Comparison of ENCODE assay signal across 1 cellular context in the genomic region with DNA sequence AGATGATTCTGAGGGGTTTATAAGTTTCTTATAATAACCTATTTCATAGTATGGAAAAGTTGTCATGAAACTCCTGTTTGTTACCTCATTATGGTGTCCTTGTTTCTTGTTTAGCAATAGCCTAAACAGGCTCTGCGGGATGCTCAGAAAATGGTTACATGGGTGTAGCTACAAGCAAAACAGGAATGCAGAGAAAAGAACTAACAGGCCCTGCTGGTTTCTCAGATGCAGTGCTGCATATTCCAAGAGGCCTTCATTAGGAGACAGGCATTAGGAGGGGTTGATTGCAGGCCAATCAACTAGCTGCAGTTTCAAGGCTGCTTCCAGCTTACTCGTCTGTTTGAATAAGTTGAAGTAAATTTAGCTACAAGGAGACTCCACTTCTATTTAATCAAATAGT.
TF ChIP-seq lines count a peak whose summit lies in the region.

No MANE protein-coding gene starts in this region.

TF ChIP-seq in WTC11, 78 proteins besides CTCF, POLR2A, EP300 and RAD21:
- TF ChIP-seq ZNF425 (CRISPR knock-in tag; conservative IDR thresholded peaks at IDR 0.05), result no peak
- TF ChIP-seq ZNF512 (CRISPR knock-in tag; IDR thresholded peaks at IDR 0.05; ENCODE audit: borderline replicate concordance), result no peak
- TF ChIP-seq ZBTB21 (CRISPR knock-in tag; IDR thresholded peaks at IDR 0.05; ENCODE audit: borderline replicate concordance), result no peak
- no peak for TF ChIP-seq ERG (CRISPR knock-in tag; IDR thresholded peaks at IDR 0.05)
- no peak for TF ChIP-seq SMAD4 (CRISPR knock-in tag; IDR thresholded peaks at IDR 0.05)
- TF ChIP-seq CREB1 (CRISPR knock-in tag; IDR thresholded peaks at IDR 0.05), result no peak
- TF ChIP-seq, protein P1, sequence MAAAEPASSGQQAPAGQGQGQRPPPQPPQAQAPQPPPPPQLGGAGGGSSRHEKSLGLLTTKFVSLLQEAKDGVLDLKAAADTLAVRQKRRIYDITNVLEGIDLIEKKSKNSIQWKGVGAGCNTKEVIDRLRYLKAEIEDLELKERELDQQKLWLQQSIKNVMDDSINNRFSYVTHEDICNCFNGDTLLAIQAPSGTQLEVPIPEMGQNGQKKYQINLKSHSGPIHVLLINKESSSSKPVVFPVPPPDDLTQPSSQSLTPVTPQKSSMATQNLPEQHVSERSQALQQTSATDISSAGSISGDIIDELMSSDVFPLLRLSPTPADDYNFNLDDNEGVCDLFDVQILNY (CRISPR knock-in tag; IDR thresholded peaks at IDR 0.05), result no peak
- no peak for TF ChIP-seq ZNF532 (CRISPR knock-in tag; IDR thresholded peaks at IDR 0.05; ENCODE audit: borderline replicate concordance)
- TF ChIP-seq, protein P2, sequence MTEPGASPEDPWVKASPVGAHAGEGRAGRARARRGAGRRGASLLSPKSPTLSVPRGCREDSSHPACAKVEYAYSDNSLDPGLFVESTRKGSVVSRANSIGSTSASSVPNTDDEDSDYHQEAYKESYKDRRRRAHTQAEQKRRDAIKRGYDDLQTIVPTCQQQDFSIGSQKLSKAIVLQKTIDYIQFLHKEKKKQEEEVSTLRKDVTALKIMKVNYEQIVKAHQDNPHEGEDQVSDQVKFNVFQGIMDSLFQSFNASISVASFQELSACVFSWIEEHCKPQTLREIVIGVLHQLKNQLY (CRISPR knock-in tag; IDR thresholded peaks at IDR 0.05), result no peak
- no peak for TF ChIP-seq KAT7 (CRISPR knock-in tag; IDR thresholded peaks at IDR 0.05; ENCODE audit: borderline replicate concordance)
- TF ChIP-seq HMGA2 (CRISPR knock-in tag; IDR thresholded peaks at IDR 0.05), result no peak
- TF ChIP-seq EMX1 (CRISPR knock-in tag; IDR thresholded peaks at IDR 0.05), result no peak
- TF ChIP-seq TEAD1 (CRISPR knock-in tag; IDR thresholded peaks at IDR 0.05), result no peak
- TF ChIP-seq RELA (CRISPR knock-in tag; IDR thresholded peaks at IDR 0.05; ENCODE audit: borderline replicate concordance), result no peak
- no peak for TF ChIP-seq NFYB (CRISPR knock-in tag; conservative IDR thresholded peaks at IDR 0.05; ENCODE audit: low read depth)
- no peak for TF ChIP-seq ZBTB43 (CRISPR knock-in tag; IDR thresholded peaks at IDR 0.05)
- TF ChIP-seq ZNF396 (CRISPR knock-in tag; IDR thresholded peaks at IDR 0.05; ENCODE audit: borderline replicate concordance), result no peak
- TF ChIP-seq, protein P3, sequence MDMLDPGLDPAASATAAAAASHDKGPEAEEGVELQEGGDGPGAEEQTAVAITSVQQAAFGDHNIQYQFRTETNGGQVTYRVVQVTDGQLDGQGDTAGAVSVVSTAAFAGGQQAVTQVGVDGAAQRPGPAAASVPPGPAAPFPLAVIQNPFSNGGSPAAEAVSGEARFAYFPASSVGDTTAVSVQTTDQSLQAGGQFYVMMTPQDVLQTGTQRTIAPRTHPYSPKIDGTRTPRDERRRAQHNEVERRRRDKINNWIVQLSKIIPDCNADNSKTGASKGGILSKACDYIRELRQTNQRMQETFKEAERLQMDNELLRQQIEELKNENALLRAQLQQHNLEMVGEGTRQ (CRISPR knock-in tag; IDR thresholded peaks at IDR 0.05), result no peak
- TF ChIP-seq NFE2L1 (CRISPR knock-in tag; IDR thresholded peaks at IDR 0.05), result no peak
TF ChIP-seq in WTC11: peak in this region for 0.
